ENCODE assay signal across 8 cellular contexts in genomic region chr5:91379602-91380490, GRCh38. TPM values are rescaled to one million over a fixed set of nuclear protein-coding genes. Genes with fewer than 3 reads are reported as not detected.
A peak's percentile ranks its signal among the peaks of the same experiment; 100 is the strongest.
DNase-seq lines count a peak whose midpoint lies in the region; TF ChIP-seq lines count a peak whose summit lies in the region.

No MANE protein-coding gene starts in this region.

- H3K27me3 ChIP-seq in suprapubic skin = no peaks in the 10 kb centered on the region

- no peak for TF ChIP-seq EP300 in suprapubic skin (IDR thresholded peaks at IDR 0.05)

- peaks cover 48% of the 10 kb centered on the region for H3K4me1 ChIP-seq in suprapubic skin

- WGBS in suprapubic skin = under 1% methylated on average over 44 of the region's 73 CpGs

- H3K9me3 ChIP-seq in suprapubic skin = no peaks in the 10 kb centered on the region

- H3K36me3 ChIP-seq in suprapubic skin = peaks cover 14% of the 10 kb centered on the region

- TF ChIP-seq POLR2A in suprapubic skin (IDR thresholded peaks at IDR 0.05) = peak in 1 of 2 donors; percentile 87

- in situ Hi-C loops in SK-MEL-5 (cut with HindIII; ENCODE audit: low pct_unique_long_range_greater_than_20kb, low sequenced_read_pairs) = no loop called here

- DNase-seq in GM04503 (ENCODE audit: low read depth) = peak; percentile 46
- DNase-seq in HFF-Myc (ENCODE audit: extremely low read depth, low read depth) = peak; percentile 67
- peak; percentile 92 for DNase-seq in MV-4-11 (lab: John Stamatoyannopoulos, UW)
- DNase-seq in SK-MEL-5 (ENCODE audit: low read depth, low spot score) = peak; percentile 96
- DNase-seq in activated naive CD4-positive, alpha-beta T cell treated with anti-CD3 and anti-CD28 coated beads, Interleukin-2, amount 50 U/mL, for 16 hours = peak; percentile 96
- DNase-seq in germinal center (ENCODE audit: low spot score) = peak; percentile 88
- peak; percentile 38 to 99 (median 86) for DNase-seq in nucleus accumbens (lab: John Stamatoyannopoulos, UW)
- peak; percentile 93 to 95 for DNase-seq in suprapubic skin (ENCODE audit: low spot score in 2 of 2)

- TF ChIP-seq CTCF in HFF-Myc (IDR thresholded peaks at IDR 0.05; ENCODE audit: low read depth, low read length, missing control alignments) (no peak), suprapubic skin (IDR thresholded peaks at IDR 0.05) (no peak)

- peak overlapping the region; percentile 99 for H3K27ac ChIP-seq in suprapubic skin

- H3K4me3 ChIP-seq in HFF-Myc (replicated peaks; ENCODE audit: low read depth, low read length) = peak overlapping the region; percentile 95
- H3K4me3 ChIP-seq in suprapubic skin = peak overlapping the region; percentile 80

RNA-seq across cellular contexts. Expression of gene ARRDC3, which starts 3.3 kb away (rescaled TPM):
- 16.9 and 22.1 TPM in 2 replicates for total RNA-seq in SK-MEL-5 (2014; rRNA removed; shearing (Covaris generic))
- 7.3 and 9.1 TPM in 2 replicates for polyA plus RNA-seq in SK-MEL-5 (2015; cell fraction: cytosol; rRNA removed)
- polyA plus RNA-seq in SK-MEL-5 (2015; cell fraction: nucleus; rRNA removed) = 53.1 and 87.8 TPM in 2 replicates
- total RNA-seq in suprapubic skin = 10 to 100 TPM; 30.1 to 84.4 (median 49.6) TPM

Comparison
In these comparisons a context has a peak if more than half of its experiments do, and no peak if none do; other contexts are left out.
1. Peak in every context shown above with its lines: DNase-seq, H3K4me3 ChIP-seq and H3K27ac ChIP-seq.
2. DNase-seq: peak in every context shown above with its lines; median percentile 96 in SK-MEL-5; 96 in activated naive CD4-positive, alpha-beta T cell treated with anti-CD3 and anti-CD28 coated beads, Interleukin-2, amount 50 U/mL, for 16 hours; 94 in suprapubic skin; 92 in MV-4-11; 88 in germinal center; 86 in nucleus accumbens; 67 in HFF-Myc; 46 in GM04503.